21 cellular contexts compared by ENCODE assay signal in genomic region chr10:23198940-23199767, GRCh38. TPM values are rescaled to one million over a fixed set of nuclear protein-coding genes. Genes with fewer than 3 reads are reported as not detected.
DNase-seq lines count a peak whose midpoint lies in the region; ATAC-seq and TF ChIP-seq lines count a peak whose summit lies in the region.
"Had no signal": no experiment of that assay in that cellular context is flagged by ENCODE, and none has a peak within 500 bp of the region (broad histone marks: within the 10 kb centered on the region; RNA-seq: fewer than 3 reads in every experiment).

No MANE protein-coding gene starts in this region.

- no peak overlapping the region for H3K9ac ChIP-seq in neural cell (ENCODE audit: low read length)

- TF ChIP-seq CTCF in GM06990 (IDR thresholded peaks at IDR 0.05; ENCODE audit: insufficient read depth, low read length, poor library complexity, severe bottlenecking) (no peak), epithelial cell of esophagus (IDR thresholded peaks at IDR 0.05; ENCODE audit: insufficient read depth, low read depth, low read length, missing control alignments) (no peak), neural cell (IDR thresholded peaks at IDR 0.05; ENCODE audit: poor library complexity, severe bottlenecking) (no peak)

- H3K4me2 ChIP-seq in neural cell (ENCODE audit: low read length) = no peak overlapping the region

- H3K4me1 Mint-ChIP-seq in activated T-helper 1 cell treated with anti-CD3 and anti-CD28 coated beads, Interleukin-12 subunit alpha, Interleukin-12 subunit beta, Interleukin-2, Interleukin-4 antibody, amounts not matched to agents 30 ng/mL and 10 ng/mL and 1 ng/mL, durations not matched to agents 14 hours and 24 hours and 36 hours (ENCODE audit: low read depth) = no peaks in the 10 kb centered on the region

- H3K4me3 Mint-ChIP-seq in activated T-helper 1 cell treated with anti-CD3 and anti-CD28 coated beads, Interleukin-12 subunit alpha, Interleukin-12 subunit beta, Interleukin-2, Interleukin-4 antibody, amounts not matched to agents 30 ng/mL and 10 ng/mL and 1 ng/mL, durations not matched to agents 14 hours and 24 hours and 36 hours = no peak overlapping the region
- H3K4me3 Mint-ChIP-seq: activated naive CD8-positive, alpha-beta T cell treated with anti-CD3 and anti-CD28 coated beads for 36 hours; effector memory CD8-positive, alpha-beta T cell; stimulated activated naive CD8-positive, alpha-beta T cell treated with anti-CD3 and anti-CD28 coated beads, Interleukin-15, Interleukin-2, amounts not matched to agents 100 ng/mL and 50 ng/mL, for 24 hours; T-helper 1 cell treated with Interleukin-12 subunit alpha and Interleukin-12 subunit beta and Interleukin-4 antibody, amounts not matched to agents 30 μg/mL and 1 μg/mL, for 36 hours had no signal

- no peak overlapping the region for H2AFZ ChIP-seq in neural cell (ENCODE audit: low read depth, low read length)

- peaks cover 79% of the 10 kb centered on the region for H3K27me3 Mint-ChIP-seq in activated T-helper 1 cell treated with anti-CD3 and anti-CD28 coated beads, Interleukin-12 subunit alpha, Interleukin-12 subunit beta, Interleukin-2, Interleukin-4 antibody, amounts not matched to agents 30 ng/mL and 10 ng/mL and 1 ng/mL, durations not matched to agents 14 hours and 24 hours and 36 hours (ENCODE audit: insufficient read depth)

- no peak for TF ChIP-seq EP300 in neural cell (conservative IDR thresholded peaks at IDR 0.05; ENCODE audit: poor library complexity, severe bottlenecking)

- H3K27me3 ChIP-seq in GM06990 (replicated peaks; ENCODE audit: control insufficient read depth, insufficient read depth, low read length) = peaks cover 2% of the 10 kb centered on the region
- H3K27me3 ChIP-seq in neural cell (ENCODE audit: insufficient read depth, low read depth, low read length) = peaks cover 100% of the 10 kb centered on the region
- H3K27me3 ChIP-seq: ovary had no signal

- H3K36me3 Mint-ChIP-seq in activated T-helper 1 cell treated with anti-CD3 and anti-CD28 coated beads, Interleukin-12 subunit alpha, Interleukin-12 subunit beta, Interleukin-2, Interleukin-4 antibody, amounts not matched to agents 30 ng/mL and 10 ng/mL and 1 ng/mL, durations not matched to agents 14 hours and 24 hours and 36 hours (ENCODE audit: low read depth) = no peaks in the 10 kb centered on the region
- H3K36me3 Mint-ChIP-seq: activated naive CD8-positive, alpha-beta T cell treated with anti-CD3 and anti-CD28 coated beads for 36 hours had no signal

- no peaks in the 10 kb centered on the region for H3F3A ChIP-seq in neural cell (ENCODE audit: insufficient read depth, low read length, poor library complexity, severe bottlenecking)

- H3K36me3 ChIP-seq in GM06990 (ENCODE audit: control insufficient read depth, insufficient read depth, low read length) (no peaks in the 10 kb centered on the region), neural cell (ENCODE audit: insufficient read depth, low read length) (no peaks in the 10 kb centered on the region)
- H3K36me3 ChIP-seq: BE2C, ovary had no signal

- H3K27ac ChIP-seq in neural cell (ENCODE audit: low read length) = no peak overlapping the region
- H3K27ac ChIP-seq: ovary had no signal

- H3K79me2 ChIP-seq in neural cell (replicated peaks; ENCODE audit: insufficient read depth, low read length) = no peaks in the 10 kb centered on the region

- no peak for TF ChIP-seq RAD21 in neural cell (conservative IDR thresholded peaks at IDR 0.05)

- no peaks in the 10 kb centered on the region for H3K9me3 Mint-ChIP-seq in activated T-helper 1 cell treated with anti-CD3 and anti-CD28 coated beads, Interleukin-12 subunit alpha, Interleukin-12 subunit beta, Interleukin-2, Interleukin-4 antibody, amounts not matched to agents 30 ng/mL and 10 ng/mL and 1 ng/mL, durations not matched to agents 14 hours and 24 hours and 36 hours
- H3K9me3 Mint-ChIP-seq: activated naive CD8-positive, alpha-beta T cell treated with anti-CD3 and anti-CD28 coated beads for 36 hours; effector memory CD8-positive, alpha-beta T cell; stimulated activated naive CD8-positive, alpha-beta T cell treated with anti-CD3 and anti-CD28 coated beads, Interleukin-15, Interleukin-2, amounts not matched to agents 100 ng/mL and 50 ng/mL, for 24 hours; T-helper 1 cell treated with Interleukin-12 subunit alpha and Interleukin-12 subunit beta and Interleukin-4 antibody, amounts not matched to agents 30 μg/mL and 1 μg/mL, for 36 hours had no signal

- DNase-seq in GM06990 (ENCODE audit: extremely low read depth, insufficient read length) (peak; percentile 29), NCI-H1436 treated with DMSO at 0.1 percent for 48 hours (lab: John Stamatoyannopoulos, UW) (peak; percentile 34), epithelial cell of esophagus (ENCODE audit: low read depth) (peak; percentile 4)
- DNase-seq in activated CD8-positive, alpha-beta memory T cell treated with anti-CD3 and anti-CD28 coated beads for 24 hours = no peak
- no peak for DNase-seq in activated T-cell treated with anti-CD3 and anti-CD28 coated beads, Interleukin-2, amount 50 U/mL, for 1 hour
- DNase-seq in activated T-helper 1 cell treated with anti-CD3 and anti-CD28 coated beads, Interleukin-12 subunit alpha, Interleukin-12 subunit beta, Interleukin-2, Interleukin-4 antibody, amounts not matched to agents 30 ng/mL and 10 ng/mL and 1 ng/mL, durations not matched to agents 14 hours and 24 hours and 36 hours (ENCODE audit: low spot score) = no peak
- DNase-seq: activated CD4-positive, alpha-beta T cell treated with anti-CD3 and anti-CD28 coated beads for 1 hour; activated naive CD8-positive, alpha-beta T cell treated with anti-CD3 and anti-CD28 coated beads for 36 hours; BE2C; effector memory CD8-positive, alpha-beta T cell; foreskin melanocyte; HCEC 1CT; NCI-H187 treated with DMSO at 0.1 percent for 48 hours; NCI-H526; ovary; RPMI8226; small intestine had no signal

- H3K4me3 ChIP-seq in GM06990 (replicated peaks; ENCODE audit: low read depth, low read length) (no peak overlapping the region), epithelial cell of esophagus (ENCODE audit: low read length) (no peak overlapping the region), neural cell (ENCODE audit: low read length) (peak overlapping the region; percentile 46)
- H3K4me3 ChIP-seq: ovary had no signal

- ATAC-seq in GM19455 (IDR thresholded peaks at IDR 0.05; ENCODE audit: unreplicated experiment) = no peak
- ATAC-seq: effector memory CD8-positive, alpha-beta T cell had no signal

- no peak overlapping the region for H3K27ac Mint-ChIP-seq in activated T-helper 1 cell treated with anti-CD3 and anti-CD28 coated beads, Interleukin-12 subunit alpha, Interleukin-12 subunit beta, Interleukin-2, Interleukin-4 antibody, amounts not matched to agents 30 ng/mL and 10 ng/mL and 1 ng/mL, durations not matched to agents 14 hours and 24 hours and 36 hours
- H3K27ac Mint-ChIP-seq: activated naive CD8-positive, alpha-beta T cell treated with anti-CD3 and anti-CD28 coated beads for 36 hours; effector memory CD8-positive, alpha-beta T cell; stimulated activated naive CD8-positive, alpha-beta T cell treated with anti-CD3 and anti-CD28 coated beads, Interleukin-15, Interleukin-2, amounts not matched to agents 100 ng/mL and 50 ng/mL, for 24 hours; T-helper 1 cell treated with Interleukin-12 subunit alpha and Interleukin-12 subunit beta and Interleukin-4 antibody, amounts not matched to agents 30 μg/mL and 1 μg/mL, for 36 hours had no signal

- no peaks in the 10 kb centered on the region for H3K9me2 ChIP-seq in neural cell (ENCODE audit: insufficient read depth, low read length)

- H4K20me1 ChIP-seq in neural cell (ENCODE audit: insufficient read depth) = no peaks in the 10 kb centered on the region

- intact Hi-C loops in activated T-helper 1 cell treated with anti-CD3 and anti-CD28 coated beads, Interleukin-12 subunit alpha, Interleukin-12 subunit beta, Interleukin-2, Interleukin-4 antibody, amounts not matched to agents 30 ng/mL and 10 ng/mL and 1 ng/mL, durations not matched to agents 14 hours and 24 hours and 36 hours (cut with micrococcal nuclease) = loop anchor here (10.0 kb wide), 1 partner anchor 496 kb away; no protein-coding TSS in a partner anchor

- H3K9me3 ChIP-seq in neural cell (ENCODE audit: low read length) = no peaks in the 10 kb centered on the region
- H3K9me3 ChIP-seq: BE2C, ovary had no signal

TF ChIP-seq in neural cell, 6 proteins besides CTCF, POLR2A, EP300 and RAD21 (continues in another document):
- no peak for TF ChIP-seq POLR2AphosphoS5 (IDR thresholded peaks at IDR 0.05)
- no peak for TF ChIP-seq SMC3 (conservative IDR thresholded peaks at IDR 0.05; ENCODE audit: poor library complexity)
- TF ChIP-seq EZH2 (IDR thresholded peaks at IDR 0.05; ENCODE audit: borderline replicate concordance, insufficient read depth, low read length, poor library complexity, severe bottlenecking) = no peak
- TF ChIP-seq MXI1 (conservative IDR thresholded peaks at IDR 0.05; ENCODE audit: poor library complexity, severe bottlenecking) = no peak
- TF ChIP-seq REST (IDR thresholded peaks at IDR 0.05; ENCODE audit: borderline replicate concordance) = no peak

RNA-seq across cellular contexts. Expression of gene PTF1A, which starts 7.0 kb away (rescaled TPM):
- not detected in 2 replicates for polyA plus RNA-seq in neural cell
- not detected in 2 replicates for polyA minus RNA-seq in neural cell
- total RNA-seq in activated T-helper 1 cell treated with anti-CD3 and anti-CD28 coated beads, Interleukin-12 subunit alpha, Interleukin-12 subunit beta, Interleukin-2, Interleukin-4 antibody, amounts not matched to agents 30 ng/mL and 10 ng/mL and 1 ng/mL, durations not matched to agents 14 hours and 24 hours and 36 hours = not detected in 2 replicates
- total RNA-seq: activated naive CD8-positive, alpha-beta T cell treated with anti-CD3 and anti-CD28 coated beads for 36 hours; ovary had no signal
- polyA plus RNA-seq: ovary, small intestine had no signal

Comparison
In these comparisons a context has a peak if more than half of its experiments do, and no peak if none do; other contexts are left out.
1. DNase-seq: peak in GM06990 (single experiment), NCI-H1436 treated with DMSO at 0.1 percent for 48 hours (single experiment) and epithelial cell of esophagus (single experiment); none in activated CD8-positive, alpha-beta memory T cell treated with anti-CD3 and anti-CD28 coated beads for 24 hours (single experiment), activated T-cell treated with anti-CD3 and anti-CD28 coated beads, Interleukin-2, amount 50 U/mL, for 1 hour (single experiment) and activated T-helper 1 cell treated with anti-CD3 and anti-CD28 coated beads, Interleukin-12 subunit alpha, Interleukin-12 subunit beta, Interleukin-2, Interleukin-4 antibody, amounts not matched to agents 30 ng/mL and 10 ng/mL and 1 ng/mL, durations not matched to agents 14 hours and 24 hours and 36 hours (single experiment).